In genomic region chr9:133144142-133144886, GRCh38 we compare ENCODE assay signal across 8 cellular contexts. TPM values are rescaled to one million over a fixed set of nuclear protein-coding genes. Genes with fewer than 3 reads are reported as not detected.
DNase-seq lines count a peak whose midpoint lies in the region; ATAC-seq, FAIRE-seq and TF ChIP-seq lines count a peak whose summit lies in the region.

No MANE protein-coding gene starts in this region.

- in situ Hi-C loops in G401 (cut with HindIII; ENCODE audit: low sequenced_read_pairs) (no loop called here), K562 (cut with MboI) (no loop called here)

- H3K4me3 ChIP-seq in H7 (ENCODE audit: insufficient read depth, low read depth, low read length) (peak overlapping the region; percentile 28), K562 (peak overlapping the region; percentile 41)

- peaks cover 9% of the 10 kb centered on the region for H3K9me1 ChIP-seq in K562 (ENCODE audit: control insufficient read depth, insufficient read depth, low read length)

- intact Hi-C loops in K562 (cut with micrococcal nuclease) = loop anchor here (1.0 kb wide), 2 partner anchors 21 to 41 kb away; no protein-coding TSS in a partner anchor

- POLR2A ChIA-PET in K562 (lab: Yijun Ruan, JAX) = interaction anchor here (0.6 to 2.0 kb wide), 11 partner anchors 9 to 199 kb away, joined by 3 to 10 read pairs (median 4); no protein-coding TSS in a partner anchor

- TF ChIP-seq POLR2A in K562 (conservative IDR thresholded peaks at IDR 0.05) = no peak; the same call in 1 of the 2 replicates

- H3K4me1 ChIP-seq in K562 (replicated peaks in 1 of 2; ENCODE audit: control insufficient read depth in 2 of 2, insufficient read depth in 2 of 2, low read length in 2 of 2) = peaks cover 55 to 80% of the 10 kb centered on the region in 2 experiments

- CTCF ChIA-PET in K562 (lab: Yijun Ruan, JAX; ENCODE audit: low intra/inter-chr PET ratio) = interaction anchor here (0.9 to 3.4 kb wide), 4 partner anchors 41 to 166 kb away, joined by 3 to 26 read pairs (median 5); partner anchors contain the start of gene GFI1B

- peak; percentile 90 to 97 for TF ChIP-seq RAD21 in K562 (CRISPR knock-in tag; conservative IDR thresholded peaks at IDR 0.05 in 1 of 2, IDR thresholded peaks at IDR 0.05 in 1 of 2)

- peak overlapping the region; percentile 65 to 91 for H3K9ac ChIP-seq in K562 (ENCODE audit: insufficient read depth in 1 of 2, low read depth in 2 of 2, low read length in 2 of 2)

- H3K27me3 ChIP-seq in H7 (ENCODE audit: control insufficient read depth, insufficient read depth, low read length) (peaks cover 3% of the 10 kb centered on the region; the same call in 1 of the 2 replicates), K562 (ENCODE audit: control insufficient read depth in 2 of 2, insufficient read depth in 2 of 2, low read length in 2 of 2) (no peaks in the 10 kb centered on the region)

- peaks cover 91% of the 10 kb centered on the region for H3K79me2 ChIP-seq in K562 (ENCODE audit: control insufficient read depth, insufficient read depth, low read length)

- H3K36me3 ChIP-seq in H7 (replicated peaks; ENCODE audit: control insufficient read depth, insufficient read depth, low read length) (no peaks in the 10 kb centered on the region), K562 (ENCODE audit: control insufficient read depth, insufficient read depth, low read length) (peaks cover 18% of the 10 kb centered on the region; the same call in 1 of the 3 replicates)

- peaks cover 27% of the 10 kb centered on the region; the same call in 1 of the 2 replicates for H4K20me1 ChIP-seq in K562 (replicated peaks; ENCODE audit: control insufficient read depth, insufficient read depth, low read length)

- FAIRE-seq in K562 (lab: Jason Lieb, UNC) = peak; percentile 90

- BruUV-seq in K562 (replicated peaks; lab: Mats Ljungman, UMichigan) = no TSS peak

- H3K27ac ChIP-seq in K562 (ENCODE audit: extremely low read depth, low read depth, low read length) = peak overlapping the region; percentile 72

- DNase-seq in G401 (ENCODE audit: low spot score) (peak; percentile 53), H7 (peak; percentile 98), NCI-H1105 (lab: John Stamatoyannopoulos, UW) (peak; percentile 47), UCSD-AML1 (lab: John Stamatoyannopoulos, UW; ENCODE audit: unreplicated experiment) (peak; percentile 68), K562 (ENCODE audit: extremely low read depth in 1 of 4, low spot score in 3 of 4) (peak; percentile 74 to 83 (median 77)), iPS-NIHi7 (ENCODE audit: extremely low spot score) (peak; percentile 94)
- peak; percentile 60 to 88 (median 88) for DNase-seq in stimulated activated CD4-positive, alpha-beta T cell treated with anti-CD3 and anti-CD28 coated beads, Interleukin-12 subunit alpha, Interleukin-12 subunit beta, amount 100 ng/mL, for 48 hours (ENCODE audit: low read depth in 2 of 3, low spot score in 1 of 3)

- TF ChIP-seq CTCF in K562 (IDR thresholded peaks at IDR 0.05 in 2 of 3, conservative IDR thresholded peaks at IDR 0.05 in 1 of 3; ENCODE audit: insufficient read depth in 2 of 3, low read depth in 1 of 3, low read length in 3 of 3) = peak; percentile 88 to 98 (median 96)

- TF ChIP-seq EP300 in K562 (IDR thresholded peaks at IDR 0.05; ENCODE audit: low read length) = no peak

- peak overlapping the region; percentile 75 for H3K4me2 ChIP-seq in K562 (ENCODE audit: insufficient read depth, low read length)

- H2AFZ ChIP-seq in K562 (ENCODE audit: low read depth, low read length) = peak overlapping the region; percentile 51

- no peaks in the 10 kb centered on the region for H3K9me3 ChIP-seq in K562 (replicated peaks; ENCODE audit: control insufficient read depth, insufficient read depth, low read depth, low read length)

- peak; percentile 74 for ATAC-seq in K562
- ATAC-seq in GM21619 (IDR thresholded peaks at IDR 0.05; ENCODE audit: unreplicated experiment) = no peak

- WGBS in K562 (ENCODE audit: insufficient coverage, low coverage, missing lambda C conversion rate) = 4% methylated on average over 42 of the region's 52 CpGs

TF ChIP-seq in K562, 482 proteins besides CTCF, POLR2A, EP300 and RAD21 (continues in another document):
- TF ChIP-seq ZNF707 (CRISPR knock-in tag; conservative IDR thresholded peaks at IDR 0.05) (no peak), ILK (tag; IDR thresholded peaks at IDR 0.05; ENCODE audit: borderline replicate concordance, low read depth) (no peak), ZNF24 (IDR thresholded peaks at IDR 0.05) (0 out of 2 replicates have a peak, but pooled peaks have one; percentile 33), CHCHD3 (CRISPR knock-in tag; IDR thresholded peaks at IDR 0.05) (no peak), NKRF (IDR thresholded peaks at IDR 0.05; ENCODE audit: borderline replicate concordance) (peak; percentile 78), SNRNP70 (optimal IDR thresholded peaks at IDR 0.05; ENCODE audit: low read depth, low read length) (no peak), COPS2 (conservative IDR thresholded peaks at IDR 0.05) (no peak)
- TF ChIP-seq, protein P1, sequence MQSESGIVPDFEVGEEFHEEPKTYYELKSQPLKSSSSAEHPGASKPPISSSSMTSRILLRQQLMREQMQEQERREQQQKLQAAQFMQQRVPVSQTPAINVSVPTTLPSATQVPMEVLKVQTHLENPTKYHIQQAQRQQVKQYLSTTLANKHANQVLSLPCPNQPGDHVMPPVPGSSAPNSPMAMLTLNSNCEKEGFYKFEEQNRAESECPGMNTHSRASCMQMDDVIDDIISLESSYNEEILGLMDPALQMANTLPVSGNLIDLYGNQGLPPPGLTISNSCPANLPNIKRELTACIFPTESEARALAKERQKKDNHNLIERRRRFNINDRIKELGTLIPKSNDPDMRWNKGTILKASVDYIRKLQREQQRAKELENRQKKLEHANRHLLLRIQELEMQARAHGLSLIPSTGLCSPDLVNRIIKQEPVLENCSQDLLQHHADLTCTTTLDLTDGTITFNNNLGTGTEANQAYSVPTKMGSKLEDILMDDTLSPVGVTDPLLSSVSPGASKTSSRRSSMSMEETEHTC (IDR thresholded peaks at IDR 0.05) = no peak

RNA-seq across cellular contexts. Expression of gene GBGT1, which starts 19.4 kb away (rescaled TPM):
- total RNA-seq in G401 (2014; rRNA removed; shearing (Covaris generic)) = not detected in 2 replicates
- total RNA-seq in H7 (2014; rRNA removed; shearing (Covaris generic)) = 6.8 and 7.5 TPM in 2 replicates
- 36.0 and 113 TPM in 2 replicates for total RNA-seq in K562 (2011; cell fraction: chromatin; rRNA removed; ENCODE audit: low replicate concordance)
- total RNA-seq in K562 (2011; cell fraction: nucleolus; rRNA removed) = 65.4 and 76.9 TPM in 2 replicates
- 49.2 and 52.3 TPM in 2 replicates for total RNA-seq in K562 (2011; cell fraction: nucleoplasm; rRNA removed)
- total RNA-seq in K562 (2014; rRNA removed) (20.7 and 23.6 TPM in 2 replicates), K562 (2014; rRNA removed; fragmentation: Illumina TruSeq; extraction: Trizol) (6.3 and 9.4 TPM in 2 replicates), K562 (2015; rRNA removed; fragmentation: Illumina TruSeq; extraction: Trizol) (13.7 and 15.3 TPM in 2 replicates), K562 (2021) (24.6 and 25.8 TPM in 2 replicates)
- polyA plus RNA-seq in K562 (2011; rRNA removed) (10.1 and 20.2 TPM in 2 replicates), K562 (2014; fragmentation: Illumina TruSeq; extraction: Trizol) (17.8 and 18.8 TPM in 2 replicates), K562 (2014; fragmentation: Nextera tagmentation; extraction: Ambion mirVana) (1 to 10 TPM in 1 of 2 experiments, under 1 TPM in 1; 0.55 to 1.6 TPM), K562 (2014; rRNA removed) (16.1 and 20.6 TPM in 2 replicates)
- 19.0 and 25.7 TPM in 2 replicates for polyA plus RNA-seq in K562 (2011; cell fraction: cytosol; rRNA removed)
- polyA plus RNA-seq in K562 (2011; cell fraction: nucleus; rRNA removed) = 44.6 and 60.7 TPM in 2 replicates
- 11.5 and 21.9 TPM in 2 replicates for polyA plus RNA-seq in K562 (2012)
- polyA minus RNA-seq in K562 (2011; rRNA and poly(A)+ RNA removed) = 12.7 and 14.4 TPM in 2 replicates
- polyA minus RNA-seq in K562 (2011; cell fraction: cytosol; rRNA and poly(A)+ RNA removed) = 12.8 and 20.2 TPM in 2 replicates
- 24.2 and 31.3 TPM in 2 replicates for polyA minus RNA-seq in K562 (2011; cell fraction: nucleus; rRNA and poly(A)+ RNA removed)

RNA-seq across cellular contexts. Expression of gene RALGDS, which starts 23.3 kb away (rescaled TPM):
- 21.7 and 29.8 TPM in 2 replicates for total RNA-seq in G401 (2014; rRNA removed; shearing (Covaris generic))
- 24.4 and 24.6 TPM in 2 replicates for total RNA-seq in H7 (2014; rRNA removed; shearing (Covaris generic))
- 62.0 and 176 TPM in 2 replicates for total RNA-seq in K562 (2011; cell fraction: chromatin; rRNA removed; ENCODE audit: low replicate concordance)
- 78.8 and 97.7 TPM in 2 replicates for total RNA-seq in K562 (2011; cell fraction: nucleolus; rRNA removed)
- 55.4 and 58.4 TPM in 2 replicates for total RNA-seq in K562 (2011; cell fraction: nucleoplasm; rRNA removed)
- total RNA-seq in K562 (2014; rRNA removed) = 27.1 and 36.2 TPM in 2 replicates
- total RNA-seq in K562 (2014; rRNA removed; fragmentation: Illumina TruSeq; extraction: Trizol) = 9.4 and 12.0 TPM in 2 replicates
- total RNA-seq in K562 (2015; rRNA removed; fragmentation: Illumina TruSeq; extraction: Trizol) = 25.8 and 25.9 TPM in 2 replicates
- 28.6 and 37.3 TPM in 2 replicates for total RNA-seq in K562 (2021)
- polyA plus RNA-seq in K562 (2011; rRNA removed) = 40.3 and 45.9 TPM in 2 replicates
- polyA plus RNA-seq in K562 (2011; cell fraction: cytosol; rRNA removed) = 34.7 and 62.2 TPM in 2 replicates
- 170 and 326 TPM in 2 replicates for polyA plus RNA-seq in K562 (2011; cell fraction: nucleus; rRNA removed)
- 26.3 and 47.2 TPM in 2 replicates for polyA plus RNA-seq in K562 (2012)
- polyA plus RNA-seq in K562 (2014; fragmentation: Illumina TruSeq; extraction: Trizol) = 28.7 and 34.9 TPM in 2 replicates
- polyA plus RNA-seq in K562 (2014; fragmentation: Nextera tagmentation; extraction: Ambion mirVana) = 1 to 10 TPM in 1 of 2 experiments, under 1 TPM in 1; 0.75 to 2.4 TPM
- 39.5 and 43.3 TPM in 2 replicates for polyA plus RNA-seq in K562 (2014; rRNA removed)
- 12.0 and 17.4 TPM in 2 replicates for polyA minus RNA-seq in K562 (2011; rRNA and poly(A)+ RNA removed)
- 13.6 and 18.5 TPM in 2 replicates for polyA minus RNA-seq in K562 (2011; cell fraction: cytosol; rRNA and poly(A)+ RNA removed)
- 30.2 and 36.5 TPM in 2 replicates for polyA minus RNA-seq in K562 (2011; cell fraction: nucleus; rRNA and poly(A)+ RNA removed)

Comparison
In these comparisons a context has a peak if more than half of its experiments do, and no peak if none do; other contexts are left out.
1. DNase-seq: peak in every context shown above with its lines; median percentile 98 in H7; 94 in iPS-NIHi7; 88 in stimulated activated CD4-positive, alpha-beta T cell treated with anti-CD3 and anti-CD28 coated beads, Interleukin-12 subunit alpha, Interleukin-12 subunit beta, amount 100 ng/mL, for 48 hours; 77 in K562; 68 in UCSD-AML1; 53 in G401; 47 in NCI-H1105.